ENCODE assay signal across 8 cellular contexts in genomic region chr6:31791324-31792089, GRCh38. TPM values are rescaled to one million over a fixed set of nuclear protein-coding genes. Genes with fewer than 3 reads are reported as not detected.
DNase-seq lines count a peak whose midpoint lies in the region; ATAC-seq and TF ChIP-seq lines count a peak whose summit lies in the region.

No MANE protein-coding gene starts in this region.

- H3K27ac ChIP-seq in adrenal gland (no peak overlapping the region), transverse colon (no peak overlapping the region)

- DNase-seq in CD1c-positive myeloid dendritic cell (ENCODE audit: extremely low spot score) (peak; percentile 46), GM12865 (ENCODE audit: low read depth) (peak; percentile 42), NCI-H460 (ENCODE audit: extremely low read depth, low read depth) (peak; percentile 22), adrenal gland (peak in 4 of 7 donors; percentile 40 to 76 (median 60)), islet precursor cell (peak; percentile 82), transverse colon (no peak)

- ATAC-seq in GM19397 (IDR thresholded peaks at IDR 0.05; ENCODE audit: unreplicated experiment) (no peak), GM18498 (IDR thresholded peaks at IDR 0.05; ENCODE audit: unreplicated experiment) (no peak)

- in situ Hi-C loops in transverse colon (cut with MboI; ENCODE audit: low pct_ligation_motif_present in 1 of 4, low pct_unique_long_range_greater_than_20kb in 1 of 4, low sequenced_read_pairs in 3 of 4), result no loop called here

- WGBS in adrenal gland, 4 donors, result 72 to 80% (median 76%) methylated on average over 12 of the region's 12 CpGs
- 57 to 73% methylated on average over 6 to 12 of the region's 12 CpGs for WGBS in transverse colon (ENCODE audit: low coverage in 1 of 2), 2 donors

- no peak for TF ChIP-seq EP300 in transverse colon (IDR thresholded peaks at IDR 0.05; ENCODE audit: low read depth)

- H3K27me3 ChIP-seq in adrenal gland (no peaks in the 10 kb centered on the region), transverse colon (no peaks in the 10 kb centered on the region)

- TF ChIP-seq POLR2A in adrenal gland (IDR thresholded peaks at IDR 0.05) (no peak), transverse colon (IDR thresholded peaks at IDR 0.05) (no peak)

- H3K4me3 ChIP-seq in GM12865 (ENCODE audit: low read depth, low read length) (no peak overlapping the region), adrenal gland (no peak overlapping the region), transverse colon (no peak overlapping the region)

- peaks cover 0 to 25% of the 10 kb centered on the region in 2 donors for H3K36me3 ChIP-seq in adrenal gland (replicated peaks in 1 of 2)
- H3K36me3 ChIP-seq in transverse colon, result peaks cover 0 to 7% (median 3%) of the 10 kb centered on the region in 4 donors

- TF ChIP-seq CTCF in GM12865 (IDR thresholded peaks at IDR 0.05; ENCODE audit: insufficient read depth, low read depth, low read length, missing control alignments), result peak; percentile 66
- TF ChIP-seq CTCF in adrenal gland (IDR thresholded peaks at IDR 0.05), result peak in 5 of 6 experiments; percentile 29 to 56 (median 46)
- peak; percentile 44 to 65 (median 50) for TF ChIP-seq CTCF in transverse colon (IDR thresholded peaks at IDR 0.05)

- intact Hi-C loops in adrenal gland (cut with DNase I), result no loop called here
- intact Hi-C loops in transverse colon (cut with DNase I; ENCODE audit: low total_unique reads), result no loop called here

- H3K4me1 ChIP-seq in adrenal gland (replicated peaks in 1 of 2) (peaks cover 13 to 23% of the 10 kb centered on the region in 2 donors), transverse colon (peaks cover 12 to 19% (median 15%) of the 10 kb centered on the region in 4 donors)

- no peaks in the 10 kb centered on the region for H3K9me3 ChIP-seq in adrenal gland (replicated peaks in 1 of 3)
- no peaks in the 10 kb centered on the region for H3K9me3 ChIP-seq in transverse colon

RNA-seq across cellular contexts. Expression of gene VARS1, which starts 4.0 kb away (rescaled TPM):
- total RNA-seq in NCI-H460 (2014; rRNA removed; shearing (Covaris generic)), result 42.1 and 46.7 TPM in 2 replicates
- 123 and 136 TPM in 2 replicates for polyA plus RNA-seq in NCI-H460 (2014; cell fraction: nucleus; rRNA removed)
- total RNA-seq in adrenal gland (10 to 100 TPM; 37.8 to 90.8 (median 55.9) TPM), transverse colon (10 to 100 TPM; 18.0 to 54.7 (median 31.1) TPM)
- polyA plus RNA-seq in adrenal gland, result 10 to 100 TPM; 58.6 to 74.6 (median 59.2) TPM

RNA-seq across cellular contexts. Expression of gene VWA7, which starts 14.4 kb away (rescaled TPM):
- total RNA-seq in NCI-H460 (2014; rRNA removed; shearing (Covaris generic)), result 0.47 and 0.81 TPM in 2 replicates
- polyA plus RNA-seq in NCI-H460 (2014; cell fraction: nucleus; rRNA removed), result 0.38 and 3.1 TPM in 2 replicates
- total RNA-seq in adrenal gland, result 1 to 10 TPM in 2 of 8 donors, under 1 TPM in 6; 0.17 to 2.3 (median 0.50) TPM
- polyA plus RNA-seq in adrenal gland, result 1 to 10 TPM in 2 of 3 donors, under 1 TPM in 1; 0.74 to 8.1 (median 1.1) TPM
- 10 to 100 TPM in 2 of 4 donors, 1 to 10 TPM in 2; 7.6 to 22.1 (median 9.6) TPM for total RNA-seq in transverse colon

RNA-seq across cellular contexts. Expression of gene LSM2, which starts 15.3 kb away (rescaled TPM):
- 62.6 and 64.3 TPM in 2 replicates for total RNA-seq in NCI-H460 (2014; rRNA removed; shearing (Covaris generic))
- polyA plus RNA-seq in NCI-H460 (2014; cell fraction: nucleus; rRNA removed), result 51.6 and 78.9 TPM in 2 replicates
- total RNA-seq in adrenal gland, result 10 to 100 TPM; 38.2 to 61.3 (median 44.6) TPM
- 10 to 100 TPM; 28.0 to 55.2 (median 42.8) TPM for polyA plus RNA-seq in adrenal gland
- 10 to 100 TPM; 23.5 to 43.0 (median 34.8) TPM for total RNA-seq in transverse colon

RNA-seq across cellular contexts. Expression of gene HSPA1L, which starts 23.6 kb away (rescaled TPM):
- total RNA-seq in NCI-H460 (2014; rRNA removed; shearing (Covaris generic)), result 0.82 and 1.0 TPM in 2 replicates
- 0.10 TPM in 1 of 2 replicates, not detected in the other for polyA plus RNA-seq in NCI-H460 (2014; cell fraction: nucleus; rRNA removed)
- total RNA-seq in adrenal gland (1 to 10 TPM in 7 of 8 donors, under 1 TPM in 1; 0.79 to 3.6 (median 1.9) TPM), transverse colon (under 1 TPM in 2 of 4 donors, not detected in 2; 0.64 to 0.68 TPM)
- polyA plus RNA-seq in adrenal gland, result 1 to 10 TPM; 1.0 to 5.3 (median 1.1) TPM

RNA-seq across cellular contexts. Expression of gene HSPA1A, which starts 23.8 kb away (rescaled TPM):
- total RNA-seq in NCI-H460 (2014; rRNA removed; shearing (Covaris generic)), result 43.3 and 46.7 TPM in 2 replicates
- polyA plus RNA-seq in NCI-H460 (2014; cell fraction: nucleus; rRNA removed), result 58.3 and 100 TPM in 2 replicates
- total RNA-seq in adrenal gland, result 100 to 1,000 TPM; 153 to 261 (median 217) TPM
- polyA plus RNA-seq in adrenal gland, result 10 to 100 TPM; 48.5 to 89.4 (median 84.3) TPM
- 100 to 1,000 TPM; 192 to 247 (median 221) TPM for total RNA-seq in transverse colon
